ENCODE assay signal across 8 cellular contexts in genomic region chr10:75408512-75408881, GRCh38. TPM values are rescaled to one million over a fixed set of nuclear protein-coding genes. Genes with fewer than 3 reads are reported as not detected.
DNase-seq lines count a peak whose midpoint lies in the region; ATAC-seq and TF ChIP-seq lines count a peak whose summit lies in the region.

No MANE protein-coding gene starts in this region.

- H3K9me3 ChIP-seq in gastrocnemius medialis: no peaks in the 10 kb centered on the region

- peaks cover 4 to 9% of the 10 kb centered on the region in 2 donors for H3K4me1 ChIP-seq in gastrocnemius medialis

- peak; percentile 37 for DNase-seq in GM13977 (ENCODE audit: low spot score)
- no peak for DNase-seq in T-cell
- DNase-seq in left cardiac atrium: no peak
- DNase-seq in gastrocnemius medialis: no peak
- DNase-seq in cerebellum (ENCODE audit: low spot score): no peak
- DNase-seq in RPMI8226: no peak
- no peak for DNase-seq in cerebellar nuclear complex (lab: John Stamatoyannopoulos, UW)
- DNase-seq in activated effector memory CD4-positive, alpha-beta T cell treated with Interleukin-2 at 50 U/mL for 16 hours: no peak

- H3K4me1 Mint-ChIP-seq in T-cell: peaks cover 24 to 34% (median 31%) of the 10 kb centered on the region in 3 donors

- no peak overlapping the region for H3K27ac Mint-ChIP-seq in T-cell

- H3K27me3 Mint-ChIP-seq in T-cell: peaks cover 52 to 70% of the 10 kb centered on the region in 2 donors

- POLR2A ChIA-PET in T-cell (lab: Charles Lee): no interaction called here

- ATAC-seq in T-cell (replicated peaks in 1 of 4) (no peak), left cardiac atrium (peak; percentile 3 to 6), gastrocnemius medialis (no peak)

- peaks cover 0 to 34% (median 26%) of the 10 kb centered on the region in 3 donors for H3K27me3 ChIP-seq in gastrocnemius medialis

- H3K36me3 Mint-ChIP-seq in T-cell: no peaks in the 10 kb centered on the region

- TF ChIP-seq POLR2A in gastrocnemius medialis (IDR thresholded peaks at IDR 0.05): no peak

- intact Hi-C loops in left cardiac atrium (cut with DNase I): loop anchor here (10.0 kb wide), 3 partner anchors 246 to 1366 kb away; no protein-coding TSS in a partner anchor
- intact Hi-C loops in gastrocnemius medialis (cut with DNase I; ENCODE audit: low total_unique reads): loop anchor here (10.0 kb wide), 1 partner anchor 1146 kb away; no protein-coding TSS in a partner anchor

- peak overlapping the region; percentile 80 to 100 (median 82) for H3K4me3 ChIP-seq in gastrocnemius medialis

- no peaks in the 10 kb centered on the region for H3K9me3 Mint-ChIP-seq in T-cell

- peak overlapping the region; percentile 52 to 80 (median 68) for H3K4me3 Mint-ChIP-seq in T-cell

- in situ Hi-C loops in GM13977 (cut with MboI; ENCODE audit: low pct_unique_long_range_greater_than_20kb, low sequenced_read_pairs, unreplicated experiment) (no loop called here), gastrocnemius medialis (cut with MboI; ENCODE audit: low sequenced_read_pairs in 4 of 4) (no loop called here)

- TF ChIP-seq CTCF in GM13977 (IDR thresholded peaks at IDR 0.05; ENCODE audit: extremely low read depth, insufficient read depth, missing control alignments) (no peak), gastrocnemius medialis (IDR thresholded peaks at IDR 0.05 in 4 of 5, conservative IDR thresholded peaks at IDR 0.05 in 1 of 5) (no peak)

- CTCF ChIA-PET in T-cell (lab: Charles Lee): no interaction called here

- peak overlapping the region; percentile 80 to 92 (median 85) for H3K27ac ChIP-seq in gastrocnemius medialis

- H3K36me3 ChIP-seq in gastrocnemius medialis: no peaks in the 10 kb centered on the region

RNA-seq across cellular contexts. Expression of gene ZNF503, which starts 6.9 kb away (rescaled TPM):
- total RNA-seq in T-cell (under 1 TPM in 4 of 5 donors, not detected in 1; 0.16 to 0.38 (median 0.30) TPM), left cardiac atrium (10 to 100 TPM; 12.0 to 14.3 TPM), gastrocnemius medialis (1 to 10 TPM; 1.7 to 2.0 (median 1.8) TPM), cerebellum (1.2 TPM)

RNA-seq across cellular contexts. Expression of gene LRMDA, which starts 22.9 kb away (rescaled TPM):
- total RNA-seq in T-cell (1 to 10 TPM in 1 of 5 donors, under 1 TPM in 1, not detected in 3; 0.30 to 1.2 TPM), left cardiac atrium (10 to 100 TPM; 40.6 to 57.8 TPM), gastrocnemius medialis (1 to 10 TPM in 3 of 4 donors, under 1 TPM in 1; 0.80 to 4.5 (median 1.4) TPM), cerebellum (0.91 TPM)

Comparison
In these comparisons a context has a peak if more than half of its experiments do, and no peak if none do; other contexts are left out.
1. ATAC-seq: peak in left cardiac atrium (2 of 2); none in T-cell (0 of 4) and gastrocnemius medialis (0 of 2).
2. RNA of gene LRMDA, which starts 22.9 kb away (total RNA-seq): 40.6 to 57.8 TPM in left cardiac atrium; 0.80 to 4.5 TPM in gastrocnemius medialis, 0.91 TPM in cerebellum (single experiment) and 0.30 to 1.2 TPM in T-cell; every median in the first group is over 4 times any median in the second.